Comparison of ENCODE assay signal across 13 cellular contexts in the genomic region with DNA sequence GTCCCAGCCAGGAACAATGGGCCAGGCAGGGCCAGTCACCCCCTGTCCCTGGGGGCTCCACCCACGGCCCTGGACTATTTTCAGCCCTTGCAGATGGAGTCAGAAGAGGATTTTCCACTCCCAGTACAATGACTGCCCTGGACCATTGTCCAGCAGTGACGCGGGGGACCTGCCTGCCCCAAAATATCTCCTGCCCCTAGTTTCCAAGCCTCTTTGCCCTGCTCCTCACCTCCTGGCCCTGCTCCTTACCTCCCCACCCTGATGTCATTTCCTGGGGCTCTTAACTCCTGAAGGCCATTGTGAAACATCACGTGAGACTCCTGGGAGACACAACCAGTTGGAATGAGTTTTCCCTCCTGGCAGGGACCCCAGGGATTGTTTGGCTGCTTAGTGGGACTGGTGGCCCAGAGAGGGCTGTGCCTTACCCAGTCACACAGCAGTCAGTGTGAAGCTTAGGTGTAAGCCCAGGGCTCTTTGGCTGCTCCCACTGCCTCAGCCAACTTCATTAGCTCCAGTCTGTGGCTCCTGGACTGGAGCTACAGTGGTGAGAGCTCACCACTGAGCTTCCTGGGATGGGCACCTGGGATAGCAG. TPM values are rescaled to one million over a fixed set of nuclear protein-coding genes. Genes with fewer than 3 reads are reported as not detected.
DNase-seq lines count a peak whose midpoint lies in the region; ATAC-seq and TF ChIP-seq lines count a peak whose summit lies in the region.
"Had no signal": no experiment of that assay in that cellular context is flagged by ENCODE, and none has a peak within 500 bp of the region (broad histone marks: within the 10 kb centered on the region; RNA-seq: fewer than 3 reads in every experiment).

No MANE protein-coding gene starts in this region.

- H2AK5ac ChIP-seq in trophoblast cell (ENCODE audit: low read length) = peak overlapping the region; percentile 3

- peaks cover 8 to 17% of the 10 kb centered on the region in 2 donors for H3K4me1 ChIP-seq in adrenal gland (replicated peaks in 1 of 2)
- peaks cover 20 to 35% of the 10 kb centered on the region in 2 experiments for H3K4me1 ChIP-seq in trophoblast cell (ENCODE audit: control insufficient read depth in 1 of 2, insufficient read depth in 2 of 2, low read length in 2 of 2)

- TF ChIP-seq CTCF in adrenal gland (IDR thresholded peaks at IDR 0.05) (peak in 1 of 6 experiments; percentile 2), WERI-Rb-1 (IDR thresholded peaks at IDR 0.05; ENCODE audit: low read depth, low read length) (no peak)

- peak overlapping the region; percentile 22 for H2BK5ac ChIP-seq in trophoblast cell (ENCODE audit: low read depth, low read length, poor library complexity)

- H3K9ac ChIP-seq in trophoblast cell (ENCODE audit: low read length) = no peak overlapping the region

- H3K27ac ChIP-seq in adrenal gland (peak overlapping the region in 2 of 5 donors; percentile 34 to 67), trophoblast cell (ENCODE audit: low read depth, low read length) (no peak overlapping the region), WERI-Rb-1 (no peak overlapping the region)

- H3K23ac ChIP-seq in trophoblast cell (ENCODE audit: low read length) = no peak overlapping the region

- no peak for TF ChIP-seq POLR2A in adrenal gland (IDR thresholded peaks at IDR 0.05)

- peak overlapping the region; percentile 43 for H4K8ac ChIP-seq in trophoblast cell (ENCODE audit: low read depth, low read length)

- H2BK120ac ChIP-seq in trophoblast cell (ENCODE audit: insufficient read depth, low read length, poor library complexity) = no peak overlapping the region

- H3K27me3 ChIP-seq in adrenal gland (no peaks in the 10 kb centered on the region), trophoblast cell (ENCODE audit: insufficient read depth, low read length) (no peaks in the 10 kb centered on the region), WERI-Rb-1 (ENCODE audit: insufficient read depth, low read depth, severe bottlenecking) (no peaks in the 10 kb centered on the region)

- peak overlapping the region; percentile 22 for H3K14ac ChIP-seq in trophoblast cell (ENCODE audit: low read length)

- H4K91ac ChIP-seq in trophoblast cell (ENCODE audit: low read depth, low read length) = peak overlapping the region; percentile 21

- H3K4me3 ChIP-seq in adrenal gland (no peak overlapping the region), trophoblast cell (ENCODE audit: low read depth, low read length) (no peak overlapping the region), WERI-Rb-1 (ENCODE audit: low read depth, low read length) (no peak overlapping the region)
- H3K4me3 ChIP-seq: GM12878 had no signal

- peak overlapping the region; percentile 28 for H3K18ac ChIP-seq in trophoblast cell (ENCODE audit: low read length)

- 19 to 39% (median 37%) methylated on average over 4 of the region's 4 CpGs for WGBS in adrenal gland, 4 donors
- no CpG with 5 or more reads among the region's 4 CpGs for WGBS in trophoblast cell (ENCODE audit: extremely low coverage, insufficient coverage, insufficient read length)

- H3K4me2 ChIP-seq in trophoblast cell (ENCODE audit: low read length) = no peak overlapping the region

- H2AFZ ChIP-seq in trophoblast cell (ENCODE audit: insufficient read depth, low read length, poor library complexity) = peak overlapping the region; percentile 46

- H3K79me2 ChIP-seq in trophoblast cell (ENCODE audit: control insufficient read depth, insufficient read depth, low read length, poor library complexity) = no peaks in the 10 kb centered on the region

- DNase-seq in EL = peak; percentile 61
- peak in 6 of 7 donors; percentile 60 to 79 (median 70) for DNase-seq in adrenal gland
- peak; percentile 92 for DNase-seq in cardiac septum (ENCODE audit: low spot score)
- no peak for DNase-seq in trophoblast cell
- no peak for DNase-seq in OCI-M1 (lab: John Stamatoyannopoulos, UW)
- no peak for DNase-seq in WERI-Rb-1
- no peak for DNase-seq in D341Med (ENCODE audit: low spot score)
- DNase-seq: activated CD4-positive, alpha-beta T cell treated with anti-CD3 and anti-CD28 coated beads for 4 hours; hypothalamus; NCI-H510A had no signal

- H3K9me3 ChIP-seq in adrenal gland (replicated peaks in 1 of 3) (no peaks in the 10 kb centered on the region), trophoblast cell (ENCODE audit: insufficient read depth, low read depth, low read length) (no peaks in the 10 kb centered on the region), WERI-Rb-1 (ENCODE audit: severe bottlenecking) (no peaks in the 10 kb centered on the region)
- H3K9me3 ChIP-seq: Caco-2 had no signal

- no peak for ATAC-seq in HG02588 (IDR thresholded peaks at IDR 0.05; ENCODE audit: unreplicated experiment)
- ATAC-seq: GM12878 had no signal

- peak overlapping the region; percentile 55 for H3K4ac ChIP-seq in trophoblast cell (ENCODE audit: low read depth, low read length)

- H3K36me3 ChIP-seq in adrenal gland (replicated peaks in 1 of 2) = no peaks in the 10 kb centered on the region
- no peaks in the 10 kb centered on the region for H3K36me3 ChIP-seq in trophoblast cell (ENCODE audit: control insufficient read depth in 1 of 2, insufficient read depth in 2 of 2, low read length in 2 of 2)
- no peaks in the 10 kb centered on the region for H3K36me3 ChIP-seq in WERI-Rb-1

- peak overlapping the region; percentile 70 for H2BK12ac ChIP-seq in trophoblast cell (ENCODE audit: low read length)

- peaks cover 12% of the 10 kb centered on the region for H3K79me1 ChIP-seq in trophoblast cell (ENCODE audit: low read length)

- no peak overlapping the region for H4K12ac ChIP-seq in trophoblast cell (ENCODE audit: low read depth, low read length)

- intact Hi-C loops in adrenal gland (cut with DNase I) (loop anchor here (5.0 kb wide), 2 partner anchors 53 to 408 kb away; no protein-coding TSS in a partner anchor), cardiac septum (cut with DNase I) (loop anchor here (5.0 kb wide), 2 partner anchors 47 to 408 kb away; no protein-coding TSS in a partner anchor)

RNA-seq across cellular contexts. Expression of a gene that starts 22.2 kb away (rescaled TPM):
- total RNA-seq in adrenal gland (10 to 100 TPM in 1 of 8 donors, 1 to 10 TPM in 7; 1.8 to 51.6 (median 8.4) TPM), cardiac septum (13.5 TPM)
- 1 to 10 TPM; 1.3 to 8.7 (median 2.2) TPM for polyA plus RNA-seq in adrenal gland
- polyA plus RNA-seq in trophoblast cell (2013) = 4.4 and 4.6 TPM in 2 replicates

RNA-seq across cellular contexts. Expression of a gene that starts 31.9 kb away (rescaled TPM):
- total RNA-seq in adrenal gland (1 to 10 TPM; 3.7 to 5.9 (median 4.6) TPM), cardiac septum (6.9 TPM)
- 1 to 10 TPM in 1 of 3 donors, under 1 TPM in 2; 0.75 to 2.3 (median 0.97) TPM for polyA plus RNA-seq in adrenal gland
- polyA plus RNA-seq in trophoblast cell (2013) = 45.7 and 47.8 TPM in 2 replicates

Comparison
In these comparisons a context has a peak if more than half of its experiments do, and no peak if none do; other contexts are left out.
1. DNase-seq: peak in EL (single experiment), adrenal gland (6 of 7) and cardiac septum (single experiment); none in trophoblast cell (0 of 2), OCI-M1 (single experiment), WERI-Rb-1 (single experiment) and D341Med (single experiment).